Comparison of ENCODE assay signal across 9 cellular contexts in the genomic region with DNA sequence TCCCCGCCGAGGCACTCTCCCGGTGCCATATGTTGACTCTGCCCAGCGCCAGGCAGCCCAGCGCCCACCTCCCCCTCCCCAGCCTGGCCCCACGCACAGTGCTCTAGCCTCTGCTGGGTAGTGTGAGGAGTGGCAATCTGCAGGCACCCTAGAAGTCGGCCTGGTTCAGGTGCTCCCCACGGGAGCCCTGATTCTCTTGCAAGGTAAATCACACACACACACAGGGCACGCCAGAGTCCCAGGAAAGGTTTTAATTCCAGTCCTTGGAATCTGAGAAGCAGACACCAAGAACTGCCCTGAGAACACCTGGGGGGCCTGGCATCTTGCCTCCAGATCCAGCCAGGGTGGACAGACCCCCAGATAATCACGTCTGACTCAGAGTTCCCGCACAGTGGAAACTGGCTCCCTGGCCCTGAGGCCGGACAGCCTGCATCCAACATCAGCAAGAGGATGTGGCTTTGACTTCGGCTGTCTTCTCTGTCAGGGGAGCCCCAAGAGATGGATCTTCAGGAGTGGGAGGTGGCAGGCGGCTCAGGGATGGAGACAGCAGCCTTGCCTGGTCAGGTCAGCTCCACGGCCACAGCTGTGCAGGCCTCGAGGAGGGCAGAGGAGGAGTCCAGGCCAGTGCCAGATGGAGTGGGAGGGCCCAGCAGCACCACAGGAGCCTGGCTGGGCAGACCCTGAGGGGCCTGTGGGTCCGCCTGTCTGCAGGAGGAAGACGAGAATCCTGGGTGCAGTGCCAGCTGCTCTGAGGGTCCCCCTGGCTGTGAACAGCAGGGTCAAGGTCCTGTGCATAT. TPM values are rescaled to one million over a fixed set of nuclear protein-coding genes. Genes with fewer than 3 reads are reported as not detected.
DNase-seq lines count a peak whose midpoint lies in the region; ATAC-seq lines count a peak whose summit lies in the region.
"Had no signal": no experiment of that assay in that cellular context is flagged by ENCODE, and none has a peak within 500 bp of the region (broad histone marks: within the 10 kb centered on the region; RNA-seq: fewer than 3 reads in every experiment).

No MANE protein-coding gene starts in this region.

- peaks cover 2% of the 10 kb centered on the region for H3K27me3 Mint-ChIP-seq in activated CD4-positive, alpha-beta T cell treated with anti-CD3 and anti-CD28 coated beads, Interleukin-2, amount 10 ng/mL, durations not matched to agents 24 days and 14 days
- no peaks in the 10 kb centered on the region for H3K27me3 Mint-ChIP-seq in activated CD8-positive, alpha-beta T cell treated with anti-CD3 and anti-CD28 coated beads, Interleukin-2, amount 10 ng/mL, durations not matched to agents 7 days and 5 days (ENCODE audit: low read depth)
- H3K27me3 Mint-ChIP-seq in stimulated activated naive CD8-positive, alpha-beta T cell treated with anti-CD3 and anti-CD28 coated beads, Interleukin-15, amount 100 ng/mL, for 72 hours, result no peaks in the 10 kb centered on the region

- H3K4me3 Mint-ChIP-seq in activated CD4-positive, alpha-beta T cell treated with anti-CD3 and anti-CD28 coated beads, Interleukin-2, amount 10 ng/mL, durations not matched to agents 24 days and 14 days, result peak overlapping the region; percentile 72
- peak overlapping the region; percentile 50 for H3K4me3 Mint-ChIP-seq in activated CD8-positive, alpha-beta T cell treated with anti-CD3 and anti-CD28 coated beads, Interleukin-2, amount 10 ng/mL, durations not matched to agents 7 days and 5 days
- peak overlapping the region; percentile 69 to 87 for H3K4me3 Mint-ChIP-seq in stimulated activated naive CD8-positive, alpha-beta T cell treated with anti-CD3 and anti-CD28 coated beads, Interleukin-15, amount 100 ng/mL, for 72 hours

- intact Hi-C loops in activated CD4-positive, alpha-beta T cell treated with anti-CD3 and anti-CD28 coated beads, Interleukin-2, amount 10 ng/mL, durations not matched to agents 24 days and 14 days (cut with micrococcal nuclease), result no loop called here
- intact Hi-C loops in left ventricle myocardium superior (cut with micrococcal nuclease), result no loop called here

- DNase-seq in activated CD4-positive, alpha-beta T cell treated with anti-CD3 and anti-CD28 coated beads, Interleukin-2, amount 10 ng/mL, durations not matched to agents 24 days and 14 days, result peak; percentile 57
- DNase-seq in activated CD4-positive, alpha-beta T cell treated with anti-CD3 and anti-CD28 coated beads for 1 hour, result no peak
- no peak for DNase-seq in activated CD8-positive, alpha-beta T cell treated with anti-CD3 and anti-CD28 coated beads, Interleukin-2, amount 10 ng/mL, durations not matched to agents 7 days and 5 days
- DNase-seq in left ventricle myocardium superior, result no peak
- DNase-seq in stimulated activated naive CD8-positive, alpha-beta T cell treated with anti-CD3 and anti-CD28 coated beads, Interleukin-15, amount 100 ng/mL, for 72 hours, result no peak
- DNase-seq in cortex of kidney (lab: John Stamatoyannopoulos, UW), result no peak
- no peak for DNase-seq in C1 segment of cervical spinal cord (lab: John Stamatoyannopoulos, UW)
- no peak for DNase-seq in UCSD-AML1 (lab: John Stamatoyannopoulos, UW; ENCODE audit: unreplicated experiment)
- DNase-seq: NCI-H1436 treated with DMSO at 0.1 percent for 48 hours had no signal

- CTCF ChIA-PET in activated CD8-positive, alpha-beta T cell treated with anti-CD3 and anti-CD28 coated beads, Interleukin-2, amount 10 ng/mL, durations not matched to agents 7 days and 5 days (lab: Charles Lee), result interaction anchor here (0.7 to 8.7 kb wide), 8 partner anchors 11 to 55 kb away, joined by 3 to 194 read pairs (median 4); a partner anchor contains a TSS

- H3K9me3 Mint-ChIP-seq in activated CD4-positive, alpha-beta T cell treated with anti-CD3 and anti-CD28 coated beads, Interleukin-2, amount 10 ng/mL, durations not matched to agents 24 days and 14 days, result no peaks in the 10 kb centered on the region
- no peaks in the 10 kb centered on the region for H3K9me3 Mint-ChIP-seq in activated CD8-positive, alpha-beta T cell treated with anti-CD3 and anti-CD28 coated beads, Interleukin-2, amount 10 ng/mL, durations not matched to agents 7 days and 5 days (ENCODE audit: insufficient read depth)
- H3K9me3 Mint-ChIP-seq in stimulated activated naive CD8-positive, alpha-beta T cell treated with anti-CD3 and anti-CD28 coated beads, Interleukin-15, amount 100 ng/mL, for 72 hours, result no peaks in the 10 kb centered on the region

- POLR2A ChIA-PET in activated CD8-positive, alpha-beta T cell treated with anti-CD3 and anti-CD28 coated beads, Interleukin-2, amount 10 ng/mL, durations not matched to agents 7 days and 5 days (lab: Charles Lee), result interaction anchor here (1.6 kb wide), 1 partner anchor 25 kb away, joined by 7 read pairs; no protein-coding TSS in a partner anchor

- peaks cover 28% of the 10 kb centered on the region for H3K36me3 Mint-ChIP-seq in activated CD4-positive, alpha-beta T cell treated with anti-CD3 and anti-CD28 coated beads, Interleukin-2, amount 10 ng/mL, durations not matched to agents 24 days and 14 days (ENCODE audit: low read depth)
- H3K36me3 Mint-ChIP-seq in activated CD8-positive, alpha-beta T cell treated with anti-CD3 and anti-CD28 coated beads, Interleukin-2, amount 10 ng/mL, durations not matched to agents 7 days and 5 days (ENCODE audit: low read depth), result peaks cover 34% of the 10 kb centered on the region

- peak overlapping the region; percentile 78 for H3K27ac Mint-ChIP-seq in activated CD4-positive, alpha-beta T cell treated with anti-CD3 and anti-CD28 coated beads, Interleukin-2, amount 10 ng/mL, durations not matched to agents 24 days and 14 days
- peak overlapping the region; percentile 80 for H3K27ac Mint-ChIP-seq in activated CD8-positive, alpha-beta T cell treated with anti-CD3 and anti-CD28 coated beads, Interleukin-2, amount 10 ng/mL, durations not matched to agents 7 days and 5 days
- peak overlapping the region; percentile 91 for H3K27ac Mint-ChIP-seq in stimulated activated naive CD8-positive, alpha-beta T cell treated with anti-CD3 and anti-CD28 coated beads, Interleukin-15, amount 100 ng/mL, for 72 hours

- no peak for ATAC-seq in activated CD8-positive, alpha-beta T cell treated with anti-CD3 and anti-CD28 coated beads, Interleukin-2, amount 10 ng/mL, durations not matched to agents 7 days and 5 days
- peak; percentile 4 for ATAC-seq in left ventricle myocardium superior
- ATAC-seq in stimulated activated naive CD8-positive, alpha-beta T cell treated with anti-CD3 and anti-CD28 coated beads, Interleukin-15, amount 100 ng/mL, for 72 hours, result no peak

- peaks cover 19% of the 10 kb centered on the region for H3K4me1 Mint-ChIP-seq in activated CD4-positive, alpha-beta T cell treated with anti-CD3 and anti-CD28 coated beads, Interleukin-2, amount 10 ng/mL, durations not matched to agents 24 days and 14 days
- peaks cover 42% of the 10 kb centered on the region for H3K4me1 Mint-ChIP-seq in activated CD8-positive, alpha-beta T cell treated with anti-CD3 and anti-CD28 coated beads, Interleukin-2, amount 10 ng/mL, durations not matched to agents 7 days and 5 days (ENCODE audit: low read depth)
- peaks cover 45% of the 10 kb centered on the region for H3K4me1 Mint-ChIP-seq in stimulated activated naive CD8-positive, alpha-beta T cell treated with anti-CD3 and anti-CD28 coated beads, Interleukin-15, amount 100 ng/mL, for 72 hours

RNA-seq across cellular contexts. Expression of a gene that starts 1.1 kb away (rescaled TPM):
- total RNA-seq in activated CD4-positive, alpha-beta T cell treated with anti-CD3 and anti-CD28 coated beads, Interleukin-2, amount 10 ng/mL, durations not matched to agents 24 days and 14 days, result 0.99 and 1.1 TPM in 2 replicates
- total RNA-seq in activated CD8-positive, alpha-beta T cell treated with anti-CD3 and anti-CD28 coated beads, Interleukin-2, amount 10 ng/mL, durations not matched to agents 7 days and 5 days, result 1 to 10 TPM; 1.3 TPM
- 1.7 TPM for total RNA-seq in left ventricle myocardium superior

RNA-seq across cellular contexts. Expression of a gene that starts 7.6 kb away (rescaled TPM):
- total RNA-seq in activated CD4-positive, alpha-beta T cell treated with anti-CD3 and anti-CD28 coated beads, Interleukin-2, amount 10 ng/mL, durations not matched to agents 24 days and 14 days, result 55.6 and 58.4 TPM in 2 replicates
- total RNA-seq in activated CD8-positive, alpha-beta T cell treated with anti-CD3 and anti-CD28 coated beads, Interleukin-2, amount 10 ng/mL, durations not matched to agents 7 days and 5 days, result 10 to 100 TPM; 53.2 to 57.1 TPM
- 14.7 TPM for total RNA-seq in left ventricle myocardium superior

RNA-seq across cellular contexts. Expression of a gene that starts 10.1 kb away (rescaled TPM):
- total RNA-seq in activated CD4-positive, alpha-beta T cell treated with anti-CD3 and anti-CD28 coated beads, Interleukin-2, amount 10 ng/mL, durations not matched to agents 24 days and 14 days, result 10.8 and 11.1 TPM in 2 replicates
- 1 to 10 TPM; 7.6 TPM for total RNA-seq in activated CD8-positive, alpha-beta T cell treated with anti-CD3 and anti-CD28 coated beads, Interleukin-2, amount 10 ng/mL, durations not matched to agents 7 days and 5 days
- 55.1 TPM for total RNA-seq in left ventricle myocardium superior

RNA-seq across cellular contexts. Expression of a gene that starts 20.5 kb away (rescaled TPM):
- not detected in 2 replicates for total RNA-seq in activated CD4-positive, alpha-beta T cell treated with anti-CD3 and anti-CD28 coated beads, Interleukin-2, amount 10 ng/mL, durations not matched to agents 24 days and 14 days
- total RNA-seq in activated CD8-positive, alpha-beta T cell treated with anti-CD3 and anti-CD28 coated beads, Interleukin-2, amount 10 ng/mL, durations not matched to agents 7 days and 5 days, result 10 to 100 TPM; 79.5 to 80.8 TPM
- total RNA-seq in left ventricle myocardium superior, result 11.1 TPM

RNA-seq across cellular contexts. Expression of a gene that starts 34.3 kb away (rescaled TPM):
- total RNA-seq in activated CD4-positive, alpha-beta T cell treated with anti-CD3 and anti-CD28 coated beads, Interleukin-2, amount 10 ng/mL, durations not matched to agents 24 days and 14 days, result 17.4 and 18.9 TPM in 2 replicates
- 10 to 100 TPM; 10.0 to 11.1 TPM for total RNA-seq in activated CD8-positive, alpha-beta T cell treated with anti-CD3 and anti-CD28 coated beads, Interleukin-2, amount 10 ng/mL, durations not matched to agents 7 days and 5 days
- 22.6 TPM for total RNA-seq in left ventricle myocardium superior
